In the genomic region with DNA sequence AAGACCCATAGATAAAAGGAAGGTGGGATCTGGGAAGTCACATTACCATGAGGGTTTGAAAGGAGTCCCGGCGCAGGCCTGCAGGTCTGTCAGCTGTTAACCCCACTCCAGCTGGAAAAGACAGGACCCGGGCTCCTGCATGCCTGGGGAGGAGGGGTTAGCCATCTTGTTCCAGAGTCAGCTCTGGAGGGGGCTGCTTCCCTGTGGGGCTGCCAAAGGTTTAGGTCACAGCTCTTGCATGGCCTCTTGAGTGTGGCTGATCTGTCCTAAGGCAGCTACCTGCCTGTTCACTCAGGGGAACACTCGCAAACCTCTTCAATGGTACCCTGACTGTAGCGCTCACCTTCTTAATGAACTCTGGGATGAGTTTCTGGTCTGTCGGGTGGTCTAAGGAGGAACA, we compare ENCODE assay signal across 27 cellular contexts.
"Had no signal": no experiment of that assay in that cellular context is flagged by ENCODE, and none has a peak within 500 bp of the region (broad histone marks: within the 10 kb centered on the region; RNA-seq: fewer than 3 reads in every experiment).

No MANE protein-coding gene starts in this region.

- H3K27me3 ChIP-seq: breast epithelium, MG63, SJSA1 had no signal

- H3K4me3 Mint-ChIP-seq: activated B cell treated with CpG ODN at 0.5 μM for 24 hours; activated CD4-positive, alpha-beta memory T cell treated with anti-CD3 and anti-CD28 coated beads, Interleukin-2, amount 10 ng/mL, durations not matched to agents 7 days and 5 days; activated naive CD4-positive, alpha-beta T cell treated with anti-CD3 and anti-CD28 coated beads, Interleukin-2, amount 50 U/mL, for 24 hours; activated T-cell treated with anti-CD3 and anti-CD28 coated beads, Interleukin-2, amount 50 U/mL, for 72 hours; T-helper 17 cell had no signal

- H3K27ac Mint-ChIP-seq: activated B cell treated with CpG ODN at 0.5 μM for 24 hours; activated CD4-positive, alpha-beta memory T cell treated with anti-CD3 and anti-CD28 coated beads, Interleukin-2, amount 10 ng/mL, durations not matched to agents 7 days and 5 days; activated naive CD4-positive, alpha-beta T cell treated with anti-CD3 and anti-CD28 coated beads, Interleukin-2, amount 50 U/mL, for 24 hours; activated T-cell treated with anti-CD3 and anti-CD28 coated beads, Interleukin-2, amount 50 U/mL, for 72 hours; activated T-helper 2 cell treated with anti-CD3 and anti-CD28 coated beads, Interferon-gamma antibody, Interleukin-2, Interleukin-4, amounts not matched to agents 10 μg/mL and 5 μg/mL and 100 μg/mL, durations not matched to agents 14 hours and 24 hours and 36 hours; T-helper 17 cell had no signal

- H3K9ac ChIP-seq: KMS-11 had no signal

- ATAC-seq: activated T-cell treated with anti-CD3 and anti-CD28 coated beads, Interleukin-2, amount 50 U/mL, for 72 hours; PC-3; T-helper 17 cell had no signal

- H3K4me3 ChIP-seq: breast epithelium, MG63, SJSA1 had no signal

- H3K9me3 ChIP-seq: breast epithelium, MG63, SJSA1 had no signal

- H3K4me2 ChIP-seq: KMS-11 had no signal

- H3K4me1 ChIP-seq: breast epithelium, SJSA1 had no signal

- DNase-seq: activated B cell treated with CpG ODN at 0.5 μM for 24 hours; activated CD4-positive, alpha-beta memory T cell treated with anti-CD3 and anti-CD28 coated beads, Interleukin-2, amount 10 ng/mL, durations not matched to agents 7 days and 5 days; activated CD4-positive, alpha-beta T cell treated with anti-CD3 and anti-CD28 coated beads for 1 hour; activated CD4-positive, alpha-beta T cell treated with anti-CD3 and anti-CD28 coated beads, Interleukin-2, amount 50 U/mL, for 1 hour; activated gamma-delta T cell treated with Interleukin-2 at 50 U/mL for 16 hours; activated T-cell treated with anti-CD3 and anti-CD28 coated beads for 4 hours; activated T-cell treated with anti-CD3 and anti-CD28 coated beads, Interleukin-2, amount 50 U/mL, for 72 hours; aorta; caudate nucleus; MG63; MV-4-11; NCI-H1092 treated with DMSO at 0.1 percent for 48 hours; NCI-H1417 treated with DMSO at 0.1 percent for 48 hours; NCI-H1694; NCI-H2029; NCI-H510A treated with DMSO at 0.1 percent for 48 hours; NCI-H69; NK-92 treated with Interleukin-12 subunit alpha and Interleukin-12 subunit beta, amount 100 ng/mL, for 24 hours; PC-3; SHP77; T-helper 17 cell; T-helper 9 cell had no signal

- H3K27ac ChIP-seq: breast epithelium, KMS-11, SJSA1 had no signal

- H3K9me3 Mint-ChIP-seq: activated B cell treated with CpG ODN at 0.5 μM for 24 hours; activated CD4-positive, alpha-beta memory T cell treated with anti-CD3 and anti-CD28 coated beads, Interleukin-2, amount 10 ng/mL, durations not matched to agents 7 days and 5 days; activated naive CD4-positive, alpha-beta T cell treated with anti-CD3 and anti-CD28 coated beads, Interleukin-2, amount 50 U/mL, for 24 hours; activated T-cell treated with anti-CD3 and anti-CD28 coated beads, Interleukin-2, amount 50 U/mL, for 72 hours; activated T-helper 2 cell treated with anti-CD3 and anti-CD28 coated beads, Interferon-gamma antibody, Interleukin-2, Interleukin-4, amounts not matched to agents 10 μg/mL and 5 μg/mL and 100 μg/mL, durations not matched to agents 14 hours and 24 hours and 36 hours had no signal

- H3K36me3 ChIP-seq: breast epithelium, MG63 had no signal

- H3K27me3 Mint-ChIP-seq: activated B cell treated with CpG ODN at 0.5 μM for 24 hours; activated CD4-positive, alpha-beta memory T cell treated with anti-CD3 and anti-CD28 coated beads, Interleukin-2, amount 10 ng/mL, durations not matched to agents 7 days and 5 days; activated naive CD4-positive, alpha-beta T cell treated with anti-CD3 and anti-CD28 coated beads, Interleukin-2, amount 50 U/mL, for 24 hours; T-helper 17 cell had no signal
